1 cellular context compared by ENCODE assay signal in the genomic region with DNA sequence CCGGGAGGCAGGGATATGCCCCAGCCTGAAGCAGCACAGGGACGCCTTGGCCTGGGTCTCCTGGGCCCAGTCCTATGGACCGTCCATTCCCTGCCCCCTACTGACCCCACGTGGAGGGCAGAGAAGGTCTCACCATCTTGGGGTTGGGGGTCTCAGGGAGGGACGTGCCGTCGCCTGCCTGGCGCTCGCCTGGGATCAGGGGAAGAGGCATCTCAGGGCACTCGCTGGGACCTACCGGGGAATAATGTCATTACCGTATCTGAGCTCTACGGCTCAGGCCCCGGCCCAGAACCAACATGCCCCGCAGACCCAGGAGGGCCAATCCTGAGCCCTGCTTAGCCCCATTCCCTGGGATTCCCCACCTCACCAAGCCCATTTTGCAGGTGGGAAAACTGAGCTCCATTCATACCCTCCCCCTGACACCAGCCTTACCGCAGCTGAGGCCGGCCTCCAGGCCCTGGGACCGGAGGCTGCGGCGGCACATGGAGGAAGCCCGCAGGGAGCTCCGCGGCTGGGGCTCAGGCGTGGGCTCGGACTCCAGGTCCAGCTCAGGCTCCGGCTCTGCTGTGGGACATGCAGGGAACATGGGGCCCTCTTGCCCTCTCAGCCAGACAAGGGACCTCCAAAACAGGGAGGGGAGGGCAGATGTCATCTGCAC.
TF ChIP-seq lines count a peak whose summit lies in the region.

No MANE protein-coding gene starts in this region.

TF ChIP-seq in H1, 55 proteins besides CTCF, POLR2A, EP300 and RAD21:
- TF ChIP-seq NRF1 (IDR thresholded peaks at IDR 0.05; ENCODE audit: low read depth, low read length) = no peak
- no peak for TF ChIP-seq CBX8 (IDR thresholded peaks at IDR 0.05; ENCODE audit: borderline replicate concordance, low read depth, low read length)
- no peak for TF ChIP-seq SP2 (IDR thresholded peaks at IDR 0.05; ENCODE audit: low read length)
- TF ChIP-seq KDM4A (IDR thresholded peaks at IDR 0.05; ENCODE audit: low read depth, low read length, severe bottlenecking) = no peak
- TF ChIP-seq PHF8 (conservative IDR thresholded peaks at IDR 0.05; ENCODE audit: low read depth, low read length) = no peak
- no peak for TF ChIP-seq GTF2F1 (IDR thresholded peaks at IDR 0.05; ENCODE audit: borderline replicate concordance, low read depth, low read length)
- TF ChIP-seq JUN (IDR thresholded peaks at IDR 0.05; ENCODE audit: low read depth, low read length) = no peak
- no peak for TF ChIP-seq TAF7 (optimal IDR thresholded peaks at IDR 0.05; ENCODE audit: borderline replicate concordance, low read depth, low read length)
